Comparison of ENCODE assay signal across 1 cellular context in the genomic region with DNA sequence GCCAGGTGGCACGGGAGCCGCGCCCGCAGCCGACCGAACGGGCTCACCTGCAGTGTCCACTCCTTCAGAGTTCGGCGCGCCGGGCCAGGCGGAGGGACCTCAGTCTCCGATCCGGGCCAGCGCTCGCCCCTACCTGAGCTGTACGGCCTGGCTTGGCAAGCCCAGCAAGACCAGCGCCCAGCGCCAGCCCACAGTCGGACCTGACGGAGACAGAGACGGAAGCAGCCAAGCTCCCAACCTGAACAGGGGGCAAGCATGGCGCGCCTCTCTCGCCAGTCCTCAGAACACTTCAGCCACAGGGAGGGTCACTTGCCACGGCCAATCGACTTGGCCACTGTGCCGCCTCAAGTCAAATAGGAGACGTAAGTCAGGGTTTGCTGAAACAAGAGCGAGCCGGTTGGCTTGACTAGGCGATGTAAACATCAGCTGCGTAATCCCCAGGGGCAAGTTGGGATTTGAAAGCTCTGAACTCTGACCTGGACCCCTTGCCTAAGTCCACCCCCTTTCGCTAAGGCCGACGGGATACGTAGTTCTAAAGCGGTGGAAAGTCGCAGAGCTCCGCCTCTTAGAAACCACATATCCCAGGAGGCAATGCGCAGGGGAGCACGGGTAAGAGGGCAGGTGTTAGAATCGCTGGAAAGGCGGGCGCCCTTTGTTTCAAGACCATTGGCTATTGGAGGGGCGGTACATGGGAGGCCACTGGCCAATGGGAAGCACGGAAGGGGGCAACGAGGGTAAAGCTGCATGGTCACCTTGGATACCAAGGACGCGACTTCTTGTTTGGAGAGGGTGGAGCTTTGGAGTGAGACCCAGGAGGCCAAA.
TF ChIP-seq lines count a peak whose summit lies in the region.

A gene with protein sequence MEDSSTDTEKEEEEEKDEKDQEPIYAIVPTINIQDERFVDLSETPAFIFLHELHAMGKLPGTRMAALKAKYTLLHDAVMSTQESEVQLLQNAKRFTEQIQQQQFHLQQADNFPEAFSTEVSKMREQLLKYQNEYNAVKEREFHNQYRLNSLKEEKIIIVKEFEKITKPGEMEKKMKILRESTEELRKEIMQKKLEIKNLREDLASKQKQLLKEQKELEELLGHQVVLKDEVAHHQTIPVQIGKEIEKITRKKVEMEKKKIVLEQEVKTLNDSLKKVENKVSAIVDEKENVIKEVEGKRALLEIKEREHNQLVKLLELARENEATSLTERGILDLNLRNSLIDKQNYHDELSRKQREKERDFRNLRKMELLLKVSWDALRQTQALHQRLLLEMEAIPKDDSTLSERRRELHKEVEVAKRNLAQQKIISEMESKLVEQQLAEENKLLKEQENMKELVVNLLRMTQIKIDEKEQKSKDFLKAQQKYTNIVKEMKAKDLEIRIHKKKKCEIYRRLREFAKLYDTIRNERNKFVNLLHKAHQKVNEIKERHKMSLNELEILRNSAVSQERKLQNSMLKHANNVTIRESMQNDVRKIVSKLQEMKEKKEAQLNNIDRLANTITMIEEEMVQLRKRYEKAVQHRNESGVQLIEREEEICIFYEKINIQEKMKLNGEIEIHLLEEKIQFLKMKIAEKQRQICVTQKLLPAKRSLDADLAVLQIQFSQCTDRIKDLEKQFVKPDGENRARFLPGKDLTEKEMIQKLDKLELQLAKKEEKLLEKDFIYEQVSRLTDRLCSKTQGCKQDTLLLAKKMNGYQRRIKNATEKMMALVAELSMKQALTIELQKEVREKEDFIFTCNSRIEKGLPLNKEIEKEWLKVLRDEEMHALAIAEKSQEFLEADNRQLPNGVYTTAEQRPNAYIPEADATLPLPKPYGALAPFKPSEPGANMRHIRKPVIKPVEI (plus strand): TSS at position 756 of the 822 bp plus-strand sequence. CDS start 45,054 bp downstream, outside the sequence.

TF ChIP-seq in HEK293, 187 proteins besides CTCF, POLR2A, EP300 and RAD21 (continued from another document):
- TF ChIP-seq ZBTB21 (tag by site-specific recombination; IDR thresholded peaks at IDR 0.05) (0 out of 2 replicates have a peak, but pooled peaks have one; percentile 28), ZNF341 (tag by site-specific recombination; IDR thresholded peaks at IDR 0.05; ENCODE audit: low read depth) (peak; percentile 92), ZNF24 (tag by site-specific recombination; IDR thresholded peaks at IDR 0.05) (0 out of 2 replicates have a peak, but pooled peaks have one; percentile 56), ZNF391 (tag by site-specific recombination; IDR thresholded peaks at IDR 0.05; ENCODE audit: borderline replicate concordance, low read depth) (peak; percentile 65; the same call in 1 of the 2 replicates), ZNF223 (tag by site-specific recombination; IDR thresholded peaks at IDR 0.05) (peak; percentile 92), ZBTB48 (tag by site-specific recombination; IDR thresholded peaks at IDR 0.05) (peak; percentile 90), WT1 (tag by site-specific recombination; IDR thresholded peaks at IDR 0.05) (peak; percentile 56), GLIS2 (tag by site-specific recombination; IDR thresholded peaks at IDR 0.05) (peak; percentile 89), ZEB2 (tag by site-specific recombination; IDR thresholded peaks at IDR 0.05) (peak; percentile 30; the same call in 1 of the 2 replicates), GLIS1 (tag by site-specific recombination; IDR thresholded peaks at IDR 0.05) (peak; percentile 46), SP2 (tag by site-specific recombination; IDR thresholded peaks at IDR 0.05) (peak; percentile 93), KLF8 (tag by site-specific recombination; IDR thresholded peaks at IDR 0.05) (peak; percentile 64), ZXDB (tag by site-specific recombination; IDR thresholded peaks at IDR 0.05) (peak; percentile 94), KLF10 (tag by site-specific recombination; IDR thresholded peaks at IDR 0.05) (peak; percentile 92), ZNF501 (tag by site-specific recombination; IDR thresholded peaks at IDR 0.05) (peak; percentile 40), ZNF335 (tag by site-specific recombination; conservative IDR thresholded peaks at IDR 0.05) (peak; percentile 86), ZBTB20 (tag by site-specific recombination; IDR thresholded peaks at IDR 0.05) (0 out of 2 replicates have a peak, but pooled peaks have one; percentile 12), ZNF76 (tag by site-specific recombination; IDR thresholded peaks at IDR 0.05; ENCODE audit: borderline replicate concordance, low read depth) (peak; percentile 98), BCL11B (tag by site-specific recombination; IDR thresholded peaks at IDR 0.05; ENCODE audit: low read depth) (0 out of 2 replicates have a peak, but pooled peaks have one; percentile 70), GFI1B (tag by site-specific recombination; IDR thresholded peaks at IDR 0.05) (peak; percentile 66; the same call in 1 of the 2 replicates), KLF9 (tag by site-specific recombination; IDR thresholded peaks at IDR 0.05; ENCODE audit: low read depth) (peak; percentile 36; the same call in 1 of the 2 replicates), KLF16 (tag by site-specific recombination; IDR thresholded peaks at IDR 0.05) (peak; percentile 70), BCL11A (tag by site-specific recombination; IDR thresholded peaks at IDR 0.05; ENCODE audit: low read depth) (peak; percentile 91), ZBTB17 (tag by site-specific recombination; IDR thresholded peaks at IDR 0.05) (peak; percentile 88), SP7 (tag by site-specific recombination; IDR thresholded peaks at IDR 0.05) (peak; percentile 38; the same call in 1 of the 2 replicates)
- TF ChIP-seq, protein P1, sequence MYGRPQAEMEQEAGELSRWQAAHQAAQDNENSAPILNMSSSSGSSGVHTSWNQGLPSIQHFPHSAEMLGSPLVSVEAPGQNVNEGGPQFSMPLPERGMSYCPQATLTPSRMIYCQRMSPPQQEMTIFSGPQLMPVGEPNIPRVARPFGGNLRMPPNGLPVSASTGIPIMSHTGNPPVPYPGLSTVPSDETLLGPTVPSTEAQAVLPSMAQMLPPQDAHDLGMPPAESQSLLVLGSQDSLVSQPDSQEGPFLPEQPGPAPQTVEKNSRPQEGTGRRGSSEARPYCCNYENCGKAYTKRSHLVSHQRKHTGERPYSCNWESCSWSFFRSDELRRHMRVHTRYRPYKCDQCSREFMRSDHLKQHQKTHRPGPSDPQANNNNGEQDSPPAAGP (tag by site-specific recombination; IDR thresholded peaks at IDR 0.05) = peak; percentile 71; the same call in 1 of the 2 replicates
- TF ChIP-seq, protein P2, sequence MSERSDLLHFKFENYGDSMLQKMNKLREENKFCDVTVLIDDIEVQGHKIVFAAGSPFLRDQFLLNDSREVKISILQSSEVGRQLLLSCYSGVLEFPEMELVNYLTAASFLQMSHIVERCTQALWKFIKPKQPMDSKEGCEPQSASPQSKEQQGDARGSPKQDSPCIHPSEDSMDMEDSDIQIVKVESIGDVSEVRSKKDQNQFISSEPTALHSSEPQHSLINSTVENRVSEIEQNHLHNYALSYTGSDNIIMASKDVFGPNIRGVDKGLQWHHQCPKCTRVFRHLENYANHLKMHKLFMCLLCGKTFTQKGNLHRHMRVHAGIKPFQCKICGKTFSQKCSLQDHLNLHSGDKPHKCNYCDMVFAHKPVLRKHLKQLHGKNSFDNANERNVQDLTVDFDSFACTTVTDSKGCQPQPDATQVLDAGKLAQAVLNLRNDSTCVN (tag by site-specific recombination; optimal IDR thresholded peaks at IDR 0.05) = peak; percentile 51
- TF ChIP-seq, protein P3, sequence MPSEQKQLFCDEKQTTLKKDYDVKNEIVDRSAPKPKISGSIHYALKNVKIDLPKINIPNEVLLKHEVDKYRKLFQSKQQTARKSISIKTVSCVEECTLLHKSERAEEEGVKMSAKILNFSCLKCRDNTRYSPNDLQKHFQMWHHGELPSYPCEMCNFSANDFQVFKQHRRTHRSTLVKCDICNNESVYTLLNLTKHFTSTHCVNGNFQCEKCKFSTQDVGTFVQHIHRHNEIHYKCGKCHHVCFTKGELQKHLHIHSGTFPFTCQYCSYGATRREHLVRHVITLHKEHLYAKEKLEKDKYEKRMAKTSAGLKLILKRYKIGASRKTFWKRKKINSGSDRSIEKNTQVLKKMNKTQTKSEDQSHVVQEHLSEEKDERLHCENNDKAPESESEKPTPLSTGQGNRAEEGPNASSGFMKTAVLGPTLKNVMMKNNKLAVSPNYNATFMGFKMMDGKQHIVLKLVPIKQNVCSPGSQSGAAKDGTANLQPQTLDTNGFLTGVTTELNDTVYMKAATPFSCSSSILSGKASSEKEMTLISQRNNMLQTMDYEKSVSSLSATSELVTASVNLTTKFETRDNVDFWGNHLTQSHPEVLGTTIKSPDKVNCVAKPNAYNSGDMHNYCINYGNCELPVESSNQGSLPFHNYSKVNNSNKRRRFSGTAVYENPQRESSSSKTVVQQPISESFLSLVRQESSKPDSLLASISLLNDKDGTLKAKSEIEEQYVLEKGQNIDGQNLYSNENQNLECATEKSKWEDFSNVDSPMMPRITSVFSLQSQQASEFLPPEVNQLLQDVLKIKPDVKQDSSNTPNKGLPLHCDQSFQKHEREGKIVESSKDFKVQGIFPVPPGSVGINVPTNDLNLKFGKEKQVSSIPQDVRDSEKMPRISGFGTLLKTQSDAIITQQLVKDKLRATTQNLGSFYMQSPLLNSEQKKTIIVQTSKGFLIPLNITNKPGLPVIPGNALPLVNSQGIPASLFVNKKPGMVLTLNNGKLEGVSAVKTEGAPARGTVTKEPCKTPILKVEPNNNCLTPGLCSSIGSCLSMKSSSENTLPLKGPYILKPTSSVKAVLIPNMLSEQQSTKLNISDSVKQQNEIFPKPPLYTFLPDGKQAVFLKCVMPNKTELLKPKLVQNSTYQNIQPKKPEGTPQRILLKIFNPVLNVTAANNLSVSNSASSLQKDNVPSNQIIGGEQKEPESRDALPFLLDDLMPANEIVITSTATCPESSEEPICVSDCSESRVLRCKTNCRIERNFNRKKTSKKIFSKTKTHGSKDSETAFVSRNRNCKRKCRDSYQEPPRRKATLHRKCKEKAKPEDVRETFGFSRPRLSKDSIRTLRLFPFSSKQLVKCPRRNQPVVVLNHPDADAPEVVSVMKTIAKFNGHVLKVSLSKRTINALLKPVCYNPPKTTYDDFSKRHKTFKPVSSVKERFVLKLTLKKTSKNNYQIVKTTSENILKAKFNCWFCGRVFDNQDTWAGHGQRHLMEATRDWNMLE (tag by site-specific recombination; conservative IDR thresholded peaks at IDR 0.05; ENCODE audit: low read depth) = 0 out of 2 replicates have a peak, but pooled peaks have one; percentile 14
- TF ChIP-seq, protein P4, sequence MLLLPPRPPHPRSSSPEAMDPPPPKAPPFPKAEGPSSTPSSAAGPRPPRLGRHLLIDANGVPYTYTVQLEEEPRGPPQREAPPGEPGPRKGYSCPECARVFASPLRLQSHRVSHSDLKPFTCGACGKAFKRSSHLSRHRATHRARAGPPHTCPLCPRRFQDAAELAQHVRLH (tag by site-specific recombination; IDR thresholded peaks at IDR 0.05) = peak; percentile 98
- TF ChIP-seq, protein P5, sequence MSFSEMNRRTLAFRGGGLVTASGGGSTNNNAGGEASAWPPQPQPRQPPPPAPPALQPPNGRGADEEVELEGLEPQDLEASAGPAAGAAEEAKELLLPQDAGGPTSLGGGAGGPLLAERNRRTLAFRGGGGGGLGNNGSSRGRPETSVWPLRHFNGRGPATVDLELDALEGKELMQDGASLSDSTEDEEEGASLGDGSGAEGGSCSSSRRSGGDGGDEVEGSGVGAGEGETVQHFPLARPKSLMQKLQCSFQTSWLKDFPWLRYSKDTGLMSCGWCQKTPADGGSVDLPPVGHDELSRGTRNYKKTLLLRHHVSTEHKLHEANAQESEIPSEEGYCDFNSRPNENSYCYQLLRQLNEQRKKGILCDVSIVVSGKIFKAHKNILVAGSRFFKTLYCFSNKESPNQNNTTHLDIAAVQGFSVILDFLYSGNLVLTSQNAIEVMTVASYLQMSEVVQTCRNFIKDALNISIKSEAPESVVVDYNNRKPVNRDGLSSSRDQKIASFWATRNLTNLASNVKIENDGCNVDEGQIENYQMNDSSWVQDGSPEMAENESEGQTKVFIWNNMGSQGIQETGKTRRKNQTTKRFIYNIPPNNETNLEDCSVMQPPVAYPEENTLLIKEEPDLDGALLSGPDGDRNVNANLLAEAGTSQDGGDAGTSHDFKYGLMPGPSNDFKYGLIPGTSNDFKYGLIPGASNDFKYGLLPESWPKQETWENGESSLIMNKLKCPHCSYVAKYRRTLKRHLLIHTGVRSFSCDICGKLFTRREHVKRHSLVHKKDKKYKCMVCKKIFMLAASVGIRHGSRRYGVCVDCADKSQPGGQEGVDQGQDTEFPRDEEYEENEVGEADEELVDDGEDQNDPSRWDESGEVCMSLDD (tag by site-specific recombination; IDR thresholded peaks at IDR 0.05) = peak; percentile 75
- TF ChIP-seq, protein P6, sequence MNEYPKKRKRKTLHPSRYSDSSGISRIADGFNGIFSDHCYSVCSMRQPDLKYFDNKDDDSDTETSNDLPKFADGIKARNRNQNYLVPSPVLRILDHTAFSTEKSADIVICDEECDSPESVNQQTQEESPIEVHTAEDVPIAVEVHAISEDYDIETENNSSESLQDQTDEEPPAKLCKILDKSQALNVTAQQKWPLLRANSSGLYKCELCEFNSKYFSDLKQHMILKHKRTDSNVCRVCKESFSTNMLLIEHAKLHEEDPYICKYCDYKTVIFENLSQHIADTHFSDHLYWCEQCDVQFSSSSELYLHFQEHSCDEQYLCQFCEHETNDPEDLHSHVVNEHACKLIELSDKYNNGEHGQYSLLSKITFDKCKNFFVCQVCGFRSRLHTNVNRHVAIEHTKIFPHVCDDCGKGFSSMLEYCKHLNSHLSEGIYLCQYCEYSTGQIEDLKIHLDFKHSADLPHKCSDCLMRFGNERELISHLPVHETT (tag by site-specific recombination; IDR thresholded peaks at IDR 0.05) = 0 out of 2 replicates have a peak, but pooled peaks have one; percentile 54
- TF ChIP-seq, protein P7, sequence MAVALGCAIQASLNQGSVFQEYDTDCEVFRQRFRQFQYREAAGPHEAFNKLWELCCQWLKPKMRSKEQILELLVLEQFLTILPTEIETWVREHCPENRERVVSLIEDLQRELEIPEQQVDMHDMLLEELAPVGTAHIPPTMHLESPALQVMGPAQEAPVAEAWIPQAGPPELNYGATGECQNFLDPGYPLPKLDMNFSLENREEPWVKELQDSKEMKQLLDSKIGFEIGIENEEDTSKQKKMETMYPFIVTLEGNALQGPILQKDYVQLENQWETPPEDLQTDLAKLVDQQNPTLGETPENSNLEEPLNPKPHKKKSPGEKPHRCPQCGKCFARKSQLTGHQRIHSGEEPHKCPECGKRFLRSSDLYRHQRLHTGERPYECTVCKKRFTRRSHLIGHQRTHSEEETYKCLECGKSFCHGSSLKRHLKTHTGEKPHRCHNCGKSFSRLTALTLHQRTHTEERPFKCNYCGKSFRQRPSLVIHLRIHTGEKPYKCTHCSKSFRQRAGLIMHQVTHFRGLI (tag by site-specific recombination; IDR thresholded peaks at IDR 0.05) = peak; percentile 51; the same call in 1 of the 2 replicates
